In genomic region chr22:17741866-17742527, GRCh38 we compare ENCODE assay signal across 1 cellular context.
TF ChIP-seq lines count a peak whose summit lies in the region.

No MANE protein-coding gene starts in this region.

TF ChIP-seq in SK-N-SH treated with all-trans-retinoic acid at 6 μM for 48 hours, 23 proteins besides CTCF, POLR2A, EP300 and RAD21 (continued from another document):
- no peak for TF ChIP-seq TSHZ2 (CRISPR knock-in tag; IDR thresholded peaks at IDR 0.05)
- no peak for TF ChIP-seq ZNF565 (CRISPR knock-in tag; conservative IDR thresholded peaks at IDR 0.05; ENCODE audit: low read depth)
- TF ChIP-seq PATZ1 (CRISPR knock-in tag; IDR thresholded peaks at IDR 0.05; ENCODE audit: borderline replicate concordance) = no peak
- TF ChIP-seq TOX (CRISPR knock-in tag; IDR thresholded peaks at IDR 0.05; ENCODE audit: borderline replicate concordance) = no peak
- TF ChIP-seq POU6F1 (CRISPR knock-in tag; IDR thresholded peaks at IDR 0.05; ENCODE audit: borderline replicate concordance, low read depth) = no peak
- no peak for TF ChIP-seq SNAI2 (CRISPR knock-in tag; IDR thresholded peaks at IDR 0.05)
